8 cellular contexts compared by ENCODE assay signal in genomic region chr3:88003115-88003755, GRCh38. TPM values are rescaled to one million over a fixed set of nuclear protein-coding genes. Genes with fewer than 3 reads are reported as not detected.
DNase-seq lines count a peak whose midpoint lies in the region; ATAC-seq and TF ChIP-seq lines count a peak whose summit lies in the region.

No MANE protein-coding gene starts in this region.

- 47 to 51% methylated on average over 6 of the region's 6 CpGs for WGBS in heart right ventricle, 2 donors

- no peak for DNase-seq in heart right ventricle
- DNase-seq in Right ventricle myocardium inferior (ENCODE audit: missing footprints) = no peak
- DNase-seq in HL-60 (ENCODE audit: low read depth in 1 of 2, low spot score in 1 of 2) = peak; percentile 13 to 36
- DNase-seq in SK-N-MC (ENCODE audit: low read depth, low spot score) = peak; percentile 85
- peak; percentile 83 for DNase-seq in fibroblast of villous mesenchyme (ENCODE audit: low read depth)
- peak; percentile 32 for DNase-seq in retina
- no peak for DNase-seq in stimulated activated CD4-positive, alpha-beta T cell treated with anti-CD3 and anti-CD28 coated beads, Interleukin-4, amount 100 ng/mL, for 1 hour

- H3K27me3 ChIP-seq in heart right ventricle (peaks cover 0 to 5% (median 0%) of the 10 kb centered on the region in 7 donors), HL-60 (ENCODE audit: insufficient read depth, poor library complexity, severe bottlenecking) (peaks cover 9% of the 10 kb centered on the region)

- ATAC-seq in heart right ventricle (no peak), Right ventricle myocardium inferior (no peak), GM21423 (IDR thresholded peaks at IDR 0.05; ENCODE audit: unreplicated experiment) (no peak)

- H3K4me1 ChIP-seq in heart right ventricle = peaks cover 0 to 13% (median 0%) of the 10 kb centered on the region in 9 donors

- H3K9me3 ChIP-seq in heart right ventricle = no peaks in the 10 kb centered on the region
- no peaks in the 10 kb centered on the region for H3K9me3 ChIP-seq in SK-N-MC (ENCODE audit: low read depth, low read length)

- H3K36me3 ChIP-seq in heart right ventricle = no peaks in the 10 kb centered on the region
- H3K36me3 ChIP-seq in SK-N-MC (ENCODE audit: insufficient read depth, low read length) = 0 out of 2 replicates have a peak, but pooled peaks cover 4% of the 10 kb centered on the region

- peak overlapping the region; percentile 50 for H3K9ac ChIP-seq in SK-N-MC (ENCODE audit: insufficient read length)

- intact Hi-C loops in heart right ventricle (cut with DNase I) = loop anchor here in 9 of 10 donors (1.0 to 10.0 kb wide), 10 partner anchors 102 to 708 kb away; no protein-coding TSS in a partner anchor
- intact Hi-C loops in Right ventricle myocardium inferior (cut with DNase I) = loop anchor here (5.0 kb wide), 1 partner anchor 651 kb away; no protein-coding TSS in a partner anchor

- H3K4me3 ChIP-seq in heart right ventricle = no peak overlapping the region
- no peak overlapping the region for H3K4me3 ChIP-seq in HL-60 (replicated peaks; ENCODE audit: insufficient read depth, low read length)
- 0 out of 2 replicates have a peak overlapping the region, but pooled peaks have one; percentile 28 for H3K4me3 ChIP-seq in SK-N-MC
- no peak overlapping the region for H3K4me3 ChIP-seq in fibroblast of villous mesenchyme (ENCODE audit: low read depth, low read length)

- H3K27ac ChIP-seq in heart right ventricle = no peak overlapping the region
- H3K27ac ChIP-seq in HL-60 (replicated peaks) = no peak overlapping the region
- peak overlapping the region; percentile 94 for H3K27ac ChIP-seq in SK-N-MC

- peak; percentile 29 to 81 (median 72) for TF ChIP-seq CTCF in heart right ventricle (IDR thresholded peaks at IDR 0.05)
- TF ChIP-seq CTCF in HL-60 (IDR thresholded peaks at IDR 0.05; ENCODE audit: insufficient read depth, low read length) = peak; percentile 34
- TF ChIP-seq CTCF in fibroblast of villous mesenchyme (IDR thresholded peaks at IDR 0.05; ENCODE audit: insufficient read depth, low read depth, low read length) = peak; percentile 73

RNA-seq across cellular contexts. Expression of gene CGGBP1, which starts 55.6 kb away (rescaled TPM):
- total RNA-seq in heart right ventricle (10 to 100 TPM; 38.1 to 63.0 (median 45.8) TPM), Right ventricle myocardium inferior (51.6 TPM), fibroblast of villous mesenchyme (55.7 and 81.2 TPM in 2 replicates)
- 10 to 100 TPM; 28.1 to 39.4 TPM for polyA plus RNA-seq in heart right ventricle

RNA-seq across cellular contexts. Expression of gene ZNF654, which starts 55.8 kb away (rescaled TPM):
- 10 to 100 TPM in 6 of 10 donors, 1 to 10 TPM in 4; 6.9 to 13.9 (median 10.9) TPM for total RNA-seq in heart right ventricle
- 1 to 10 TPM; 2.5 to 4.0 TPM for polyA plus RNA-seq in heart right ventricle
- total RNA-seq in Right ventricle myocardium inferior = 11.9 TPM
- total RNA-seq in fibroblast of villous mesenchyme = 13.2 and 20.7 TPM in 2 replicates

Comparison
In these comparisons a context has a peak if more than half of its experiments do, and no peak if none do; other contexts are left out.
1. DNase-seq: peak in HL-60 (2 of 2), SK-N-MC (single experiment), fibroblast of villous mesenchyme (single experiment) and retina (single experiment); none in heart right ventricle (0 of 2), Right ventricle myocardium inferior (single experiment) and stimulated activated CD4-positive, alpha-beta T cell treated with anti-CD3 and anti-CD28 coated beads, Interleukin-4, amount 100 ng/mL, for 1 hour (single experiment).
2. Peak in every context shown above with its lines, with median percentiles within 50 percentile points of each other: CTCF ChIP-seq.